Comparison of ENCODE assay signal across 33 cellular contexts in the genomic region with DNA sequence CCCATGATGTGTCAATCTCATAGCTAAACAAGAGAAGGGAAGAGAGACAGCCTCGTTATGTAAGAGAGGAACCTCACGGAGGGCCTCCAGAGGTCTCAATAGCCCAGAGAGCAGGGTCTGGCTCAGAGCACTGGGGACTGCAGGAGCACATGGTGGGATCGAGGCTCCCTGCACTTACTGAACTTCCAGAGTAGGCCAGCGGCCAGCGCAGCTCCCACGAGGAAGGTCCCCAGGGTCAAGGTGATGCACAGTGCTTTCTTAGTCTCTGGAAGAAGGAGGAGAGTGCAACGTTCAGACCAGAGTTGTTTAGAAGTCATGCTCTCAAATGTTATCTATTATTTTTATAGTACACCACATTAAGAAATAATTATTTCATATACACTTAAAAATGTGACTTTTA. TPM values are rescaled to one million over a fixed set of nuclear protein-coding genes. Genes with fewer than 3 reads are reported as not detected.
"Had no signal": no experiment of that assay in that cellular context is flagged by ENCODE, and none has a peak within 500 bp of the region (broad histone marks: within the 10 kb centered on the region; RNA-seq: fewer than 3 reads in every experiment).

No MANE protein-coding gene starts in this region.

- H3K27me3 ChIP-seq: adrenal gland, breast epithelium, cardiac muscle cell, colonic mucosa had no signal

- H3K36me3 ChIP-seq: adrenal gland, breast epithelium, cardiac muscle cell, gastroesophageal sphincter had no signal

- H3K4me1 ChIP-seq: adrenal gland, breast epithelium, colonic mucosa, esophagus squamous epithelium, gastroesophageal sphincter had no signal

- DNase-seq: activated CD4-positive, alpha-beta memory T cell treated with anti-CD3 and anti-CD28 coated beads, Interleukin-2, amount 10 ng/mL, durations not matched to agents 7 days and 5 days; activated CD4-positive, alpha-beta T cell treated with anti-CD3 and anti-CD28 coated beads for 1 hour; activated CD4-positive, alpha-beta T cell treated with anti-CD3 and anti-CD28 coated beads for 4 hours; activated CD4-positive, alpha-beta T cell treated with anti-CD3 and anti-CD28 coated beads, Interleukin-2, amount 10 ng/mL, durations not matched to agents 7 days and 5 days; activated CD4-positive, alpha-beta T cell treated with anti-CD3 and anti-CD28 coated beads, Interleukin-2, amount 50 U/mL, for 4 hours; activated CD8-positive, alpha-beta memory T cell treated with anti-CD3 and anti-CD28 coated beads, Interleukin-2, amount 50 U/mL, for 48 hours; activated gamma-delta T cell treated with Interleukin-2 at 50 U/mL for 16 hours; activated naive CD4-positive, alpha-beta T cell treated with anti-CD3 and anti-CD28 coated beads for 36 hours; activated naive CD8-positive, alpha-beta T cell treated with anti-CD3 and anti-CD28 coated beads for 36 hours; activated naive CD8-positive, alpha-beta T cell treated with anti-CD3 and anti-CD28 coated beads, Interleukin-2, amount 50 U/mL, for 24 hours; activated T-cell treated with anti-CD3 and anti-CD28 coated beads for 4 hours; activated T-cell treated with anti-CD3 and anti-CD28 coated beads, Interleukin-2, amount 50 U/mL, for 24 hours; activated T-cell treated with anti-CD3 and anti-CD28 coated beads, Interleukin-2, amount 50 U/mL, for 72 hours; adrenal gland; amygdala; central memory CD4-positive, alpha-beta T cell; cerebellar nuclear complex; colonic mucosa; effector CD8-positive, alpha-beta T cell; esophagus squamous epithelium; foreskin melanocyte; T-helper 2 cell had no signal

- ATAC-seq: activated naive CD8-positive, alpha-beta T cell treated with anti-CD3 and anti-CD28 coated beads, Interleukin-2, amount 50 U/mL, for 24 hours; activated T-cell treated with anti-CD3 and anti-CD28 coated beads, Interleukin-2, amount 50 U/mL, for 72 hours; gastroesophageal sphincter; WTC11 had no signal

- H3K4me3 ChIP-seq: adrenal gland, breast epithelium, cardiac muscle cell, colonic mucosa, esophagus squamous epithelium, gastroesophageal sphincter had no signal

- H3K27ac ChIP-seq: adrenal gland, breast epithelium, cardiac muscle cell, colonic mucosa, epithelial cell of prostate, esophagus squamous epithelium, gastroesophageal sphincter had no signal

- H3K9me3 ChIP-seq: adrenal gland, breast epithelium, colonic mucosa, esophagus squamous epithelium, gastroesophageal sphincter had no signal

RNA-seq across cellular contexts. Expression of a gene that starts 18.6 kb away (rescaled TPM):
- total RNA-seq: activated CD4-positive, alpha-beta memory T cell treated with anti-CD3 and anti-CD28 coated beads, Interleukin-2, amount 10 ng/mL, durations not matched to agents 7 days and 5 days; activated CD4-positive, alpha-beta T cell treated with anti-CD3 and anti-CD28 coated beads, Interleukin-2, amount 10 ng/mL, durations not matched to agents 7 days and 5 days; activated naive CD4-positive, alpha-beta T cell treated with anti-CD3 and anti-CD28 coated beads for 36 hours; activated naive CD8-positive, alpha-beta T cell treated with anti-CD3 and anti-CD28 coated beads for 36 hours; activated T-cell treated with anti-CD3 and anti-CD28 coated beads, Interleukin-2, amount 50 U/mL, for 72 hours; aorta; cardiac muscle cell; dermis microvascular lymphatic vessel endothelial cell; endothelial cell of umbilical vein; fibroblast of villous mesenchyme; glomerular endothelial cell had no signal
- polyA plus RNA-seq: cardiac muscle cell, endothelial cell of umbilical vein, fibroblast of lung had no signal
